19 cellular contexts compared by ENCODE assay signal in genomic region chr5:165138261-165138660, GRCh38.
DNase-seq lines count a peak whose midpoint lies in the region; ATAC-seq, FAIRE-seq and TF ChIP-seq lines count a peak whose summit lies in the region.
"Had no signal": no experiment of that assay in that cellular context is flagged by ENCODE, and none has a peak within 500 bp of the region (broad histone marks: within the 10 kb centered on the region; RNA-seq: fewer than 3 reads in every experiment).

No MANE protein-coding gene starts in this region.

- H3K4me1 Mint-ChIP-seq in astrocyte (ENCODE audit: low read depth, unreplicated experiment) (peaks cover 16% of the 10 kb centered on the region), type B pancreatic cell (ENCODE audit: unreplicated experiment) (peaks cover 11% of the 10 kb centered on the region)

- H3K4me2 ChIP-seq in astrocyte (ENCODE audit: low read length): peak overlapping the region; percentile 76
- H3K4me2 ChIP-seq: BLaER1 treated with 17β-estradiol and CSF1 and Interleukin-3, amounts not matched to agents 10 nM and 100 nM; SK-N-SH had no signal

- H3K4me1 ChIP-seq in HUES48 (ENCODE audit: control insufficient read depth, insufficient read depth, low read length): peaks cover 39% of the 10 kb centered on the region
- H3K4me1 ChIP-seq in astrocyte (ENCODE audit: insufficient read depth, low read length): no peaks in the 10 kb centered on the region
- peaks cover 22% of the 10 kb centered on the region; the same call in 1 of the 2 replicates for H3K4me1 ChIP-seq in iPS-20b (ENCODE audit: insufficient read depth, low read length)

- H3K36me3 ChIP-seq in HUES48 (ENCODE audit: control insufficient read depth, insufficient read depth, low read length): no peaks in the 10 kb centered on the region
- no peaks in the 10 kb centered on the region for H3K36me3 ChIP-seq in astrocyte (ENCODE audit: insufficient read depth, low read length)
- no peaks in the 10 kb centered on the region for H3K36me3 ChIP-seq in iPS-20b (ENCODE audit: insufficient read depth, low read depth, low read length)
- H3K36me3 ChIP-seq: BLaER1 treated with 17β-estradiol and CSF1 and Interleukin-3, amounts not matched to agents 10 nM and 100 nM had no signal

- H2AFZ ChIP-seq in astrocyte (ENCODE audit: low read depth, low read length): peak overlapping the region; percentile 68

- no peaks in the 10 kb centered on the region for H3K9me3 Mint-ChIP-seq in astrocyte (ENCODE audit: unreplicated experiment)
- H3K9me3 Mint-ChIP-seq in type B pancreatic cell: no peaks in the 10 kb centered on the region

- no peak for TF ChIP-seq CTCF in astrocyte (IDR thresholded peaks at IDR 0.05; ENCODE audit: insufficient read depth, low read depth, low read length)
- no peak for TF ChIP-seq CTCF in retinal pigment epithelial cell (conservative IDR thresholded peaks at IDR 0.05; ENCODE audit: low read depth, low read length)
- TF ChIP-seq CTCF in type B pancreatic cell (conservative IDR thresholded peaks at IDR 0.05): no peak

- H3K27me3 ChIP-seq in HUES48 (ENCODE audit: control insufficient read depth, insufficient read depth, low read length) (no peaks in the 10 kb centered on the region), astrocyte (ENCODE audit: insufficient read depth, low read length) (no peaks in the 10 kb centered on the region), iPS-20b (ENCODE audit: insufficient read depth, low read length) (no peaks in the 10 kb centered on the region)
- H3K27me3 ChIP-seq: BLaER1 treated with 17β-estradiol and CSF1 and Interleukin-3, amounts not matched to agents 10 nM and 100 nM had no signal

- peak overlapping the region; percentile 70 for H3K27ac ChIP-seq in HUES48 (ENCODE audit: low read depth, low read length)
- no peak overlapping the region for H3K27ac ChIP-seq in astrocyte (ENCODE audit: low read depth, low read length)
- H3K27ac ChIP-seq in iPS-20b (ENCODE audit: low read length): no peak overlapping the region
- H3K27ac ChIP-seq: BLaER1 treated with 17β-estradiol and CSF1 and Interleukin-3, amounts not matched to agents 10 nM and 100 nM had no signal

- H3K27ac Mint-ChIP-seq in astrocyte (ENCODE audit: unreplicated experiment) (no peak overlapping the region), type B pancreatic cell (no peak overlapping the region)

- H3K9ac ChIP-seq in HUES48 (ENCODE audit: low read depth, low read length) (no peak overlapping the region), astrocyte (ENCODE audit: low read length) (no peak overlapping the region), iPS-20b (ENCODE audit: low read depth, low read length) (no peak overlapping the region)
- H3K9ac ChIP-seq: BLaER1 treated with 17β-estradiol and CSF1 and Interleukin-3, amounts not matched to agents 10 nM and 100 nM; SK-N-SH had no signal

- H4K20me1 ChIP-seq in astrocyte (ENCODE audit: insufficient read depth, low read length): no peaks in the 10 kb centered on the region
- H4K20me1 ChIP-seq: BLaER1 treated with 17β-estradiol and CSF1 and Interleukin-3, amounts not matched to agents 10 nM and 100 nM had no signal

- H3K4me3 ChIP-seq in HUES48 (ENCODE audit: low read depth, low read length) (no peak overlapping the region), astrocyte (ENCODE audit: insufficient read depth, low read depth, low read length) (peak overlapping the region; percentile 41), iPS-20b (ENCODE audit: low read length) (0 out of 2 replicates have a peak overlapping the region, but pooled peaks have one; percentile 4), retinal pigment epithelial cell (ENCODE audit: low read length) (peak overlapping the region; percentile 35)
- H3K4me3 ChIP-seq: BLaER1 treated with 17β-estradiol and CSF1 and Interleukin-3, amounts not matched to agents 10 nM and 100 nM; K562 had no signal

- H3K36me3 Mint-ChIP-seq in astrocyte (ENCODE audit: low read depth, unreplicated experiment): no peaks in the 10 kb centered on the region
- H3K36me3 Mint-ChIP-seq in type B pancreatic cell: no peaks in the 10 kb centered on the region

- H3K27me3 Mint-ChIP-seq in astrocyte (ENCODE audit: low read depth, unreplicated experiment) (no peaks in the 10 kb centered on the region), type B pancreatic cell (no peaks in the 10 kb centered on the region)

- no peaks in the 10 kb centered on the region for H3K79me2 ChIP-seq in astrocyte (ENCODE audit: insufficient read depth, low read length)

- FAIRE-seq in astrocyte (lab: Jason Lieb, UNC): no peak
- FAIRE-seq: GM18507, K562 had no signal

- H3K9me3 ChIP-seq in HUES48 (ENCODE audit: control insufficient read depth, insufficient read depth, low read length) (no peaks in the 10 kb centered on the region), astrocyte (ENCODE audit: insufficient read depth, low read depth, low read length) (no peaks in the 10 kb centered on the region), iPS-20b (ENCODE audit: insufficient read depth, low read depth, low read length) (no peaks in the 10 kb centered on the region)
- H3K9me3 ChIP-seq: BLaER1 treated with 17β-estradiol and CSF1 and Interleukin-3, amounts not matched to agents 10 nM and 100 nM; SK-N-SH had no signal

- DNase-seq in astrocyte (ENCODE audit: low read depth) (peak; percentile 75), retinal pigment epithelial cell (ENCODE audit: low read depth) (peak; percentile 34), dedifferentiated amniotic fluid mesenchymal stem cell (ENCODE audit: extremely low spot score) (no peak), type B pancreatic cell (ENCODE audit: extremely low spot score, unreplicated experiment) (no peak)
- DNase-seq in stimulated activated CD8-positive, alpha-beta memory T cell treated with anti-CD3 and anti-CD28 coated beads, Interleukin-4, amount 100 ng/mL, for 48 hours: no peak
- DNase-seq: DMS153, EL, NCI-H1436 treated with DMSO at 0.1 percent for 48 hours, NCI-H2081 treated with DMSO at 0.1 percent for 48 hours, NCI-H226, NCI-H69, SK-N-SH had no signal

- no peak overlapping the region for H3K4me3 Mint-ChIP-seq in astrocyte (ENCODE audit: unreplicated experiment)
- no peak overlapping the region for H3K4me3 Mint-ChIP-seq in type B pancreatic cell

- ATAC-seq in HG03571 (IDR thresholded peaks at IDR 0.05; ENCODE audit: unreplicated experiment): no peak
- ATAC-seq: HCT116, K562 had no signal

Comparison
In these comparisons a context has a peak if more than half of its experiments do, and no peak if none do; other contexts are left out.
1. DNase-seq: peak in astrocyte (single experiment) and retinal pigment epithelial cell (single experiment); none in stimulated activated CD8-positive, alpha-beta memory T cell treated with anti-CD3 and anti-CD28 coated beads, Interleukin-4, amount 100 ng/mL, for 48 hours (single experiment), dedifferentiated amniotic fluid mesenchymal stem cell (single experiment) and type B pancreatic cell (single experiment).